9 cellular contexts compared by ENCODE assay signal in genomic region chr17:49880291-49881053, GRCh38. TPM values are rescaled to one million over a fixed set of nuclear protein-coding genes. Genes with fewer than 3 reads are reported as not detected.
A peak's percentile ranks its signal among the peaks of the same experiment; 100 is the strongest.
DNase-seq lines count a peak whose midpoint lies in the region; ATAC-seq and TF ChIP-seq lines count a peak whose summit lies in the region.
"Had no signal": no experiment of that assay in that cellular context is flagged by ENCODE, and none has a peak within 500 bp of the region (broad histone marks: within the 10 kb centered on the region; RNA-seq: fewer than 3 reads in every experiment).

No MANE protein-coding gene starts in this region.

- intact Hi-C loops in CD14-positive monocyte (cut with micrococcal nuclease): loop anchor here (2.0 to 5.0 kb wide), 2 partner anchors 77 to 116 kb away; no protein-coding TSS in a partner anchor
- intact Hi-C loops in MCF 10A (cut with micrococcal nuclease): loop anchor here (1.0 kb wide), 1 partner anchor 118 kb away; no protein-coding TSS in a partner anchor

- no TSS peak for BruUV-seq in MCF 10A (replicated peaks; lab: Mats Ljungman, UMichigan)

- peak; percentile 69 for DNase-seq in CD14-positive monocyte (ENCODE audit: low spot score)
- peak; percentile 53 for DNase-seq in NCI-H1694 treated with DMSO at 0.1 percent for 48 hours (lab: John Stamatoyannopoulos, UW)
- DNase-seq in MCF 10A (ENCODE audit: unreplicated experiment): peak; percentile 53
- DNase-seq in immature natural killer cell: peak; percentile 53 to 61 (median 59)
- DNase-seq in stimulated activated CD4-positive, alpha-beta T cell treated with anti-CD3 and anti-CD28 coated beads, Interleukin-15, amount 100 ng/mL, for 24 hours: peak; percentile 84

- H3K36me3 Mint-ChIP-seq in CD14-positive monocyte: peaks cover 0 to 2% of the 10 kb centered on the region in 2 donors
- H3K36me3 Mint-ChIP-seq in MCF 10A (ENCODE audit: insufficient read depth, unreplicated experiment): no peaks in the 10 kb centered on the region
- no peaks in the 10 kb centered on the region for H3K36me3 Mint-ChIP-seq in immature natural killer cell

- H3K9me3 Mint-ChIP-seq in CD14-positive monocyte: peaks cover 0 to 4% (median 1%) of the 10 kb centered on the region in 7 donors
- no peaks in the 10 kb centered on the region for H3K9me3 Mint-ChIP-seq in MCF 10A (ENCODE audit: unreplicated experiment)
- no peaks in the 10 kb centered on the region for H3K9me3 Mint-ChIP-seq in immature natural killer cell
- H3K9me3 Mint-ChIP-seq: IgD-negative memory B cell had no signal

- no peak overlapping the region for H3K27ac Mint-ChIP-seq in CD14-positive monocyte
- no peak overlapping the region for H3K27ac Mint-ChIP-seq in MCF 10A (ENCODE audit: low read depth, unreplicated experiment)
- H3K27ac Mint-ChIP-seq in immature natural killer cell: no peak overlapping the region

- H3K4me1 Mint-ChIP-seq in CD14-positive monocyte (peaks cover 6% of the 10 kb centered on the region), MCF 10A (ENCODE audit: insufficient read depth, unreplicated experiment) (no peaks in the 10 kb centered on the region), immature natural killer cell (peaks cover 0 to 3% of the 10 kb centered on the region in 2 donors)
- H3K4me1 Mint-ChIP-seq: IgD-negative memory B cell had no signal

- H3K4me3 Mint-ChIP-seq in CD14-positive monocyte (peak overlapping the region in 1 of 2 donors; percentile 75), MCF 10A (ENCODE audit: unreplicated experiment) (no peak overlapping the region), immature natural killer cell (peak overlapping the region in 2 of 5 donors; percentile 22 to 52)

- CTCF ChIA-PET in MCF 10A (lab: Yijun Ruan, JAX): interaction anchor here (0.6 to 12.7 kb wide), 25 partner anchors 9 to 675 kb away, joined by 3 to 199 read pairs (median 3); partner anchors contain the start of gene DLX3

- ATAC-seq in GM21381 (IDR thresholded peaks at IDR 0.05; ENCODE audit: unreplicated experiment) (peak; percentile 73), HG03342 (IDR thresholded peaks at IDR 0.05; ENCODE audit: unreplicated experiment) (no peak)

- no peak overlapping the region for H3K4me3 ChIP-seq in WI38 (ENCODE audit: low read depth, low read length)

- POLR2A ChIA-PET in MCF 10A (lab: Yijun Ruan, JAX): interaction anchor here (0.6 to 2.1 kb wide), 5 partner anchors 56 to 120 kb away, joined by 3 to 5 read pairs (median 4); no protein-coding TSS in a partner anchor

- TF ChIP-seq CTCF in CD14-positive monocyte (IDR thresholded peaks at IDR 0.05) (peak; percentile 98), WI38 (IDR thresholded peaks at IDR 0.05; ENCODE audit: low read depth, low read length) (peak; percentile 99), MCF 10A (IDR thresholded peaks at IDR 0.05; ENCODE audit: unreplicated experiment) (peak; percentile 98)

- peaks cover 44 to 70% (median 69%) of the 10 kb centered on the region in 3 donors for H3K27me3 Mint-ChIP-seq in CD14-positive monocyte (ENCODE audit: low read depth in 3 of 3)
- H3K27me3 Mint-ChIP-seq in MCF 10A (ENCODE audit: insufficient read depth, unreplicated experiment): peaks cover 29% of the 10 kb centered on the region
- H3K27me3 Mint-ChIP-seq in immature natural killer cell (ENCODE audit: low read depth in 3 of 3): peaks cover 6 to 24% (median 10%) of the 10 kb centered on the region in 3 donors

RNA-seq across cellular contexts. Expression of gene TAC4, which starts 32.6 kb away (rescaled TPM):
- polyA plus RNA-seq in CD14-positive monocyte: not detected
- not detected in 2 replicates for total RNA-seq in MCF 10A (2022)
- not detected for polyA plus RNA-seq in immature natural killer cell
- polyA plus RNA-seq: IgD-negative memory B cell had no signal
